ENCODE assay signal across 1 cellular context in the genomic region with DNA sequence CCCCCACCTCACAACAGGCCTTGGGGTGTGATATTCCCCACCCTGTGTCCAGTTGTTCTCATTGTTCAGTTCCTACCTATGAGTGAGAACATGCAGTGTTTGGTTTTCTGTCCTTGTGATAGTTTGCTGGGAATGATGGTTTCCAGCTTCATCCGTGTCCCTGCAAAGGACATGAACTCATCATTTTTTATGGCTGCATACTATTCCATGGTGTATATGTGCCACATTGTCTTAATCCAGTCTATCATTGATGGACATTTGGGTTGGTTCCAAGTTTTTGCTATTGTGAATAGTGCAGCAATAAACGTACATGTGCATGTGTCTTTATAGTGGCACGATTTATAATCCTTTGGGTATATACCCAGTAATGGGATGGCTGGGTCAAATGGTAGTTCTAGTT. TPM values are rescaled to one million over a fixed set of nuclear protein-coding genes. Genes with fewer than 3 reads are reported as not detected.
"Had no signal": no experiment of that assay in that cellular context is flagged by ENCODE, and none has a peak within 500 bp of the region (broad histone marks: within the 10 kb centered on the region; RNA-seq: fewer than 3 reads in every experiment).

No MANE protein-coding gene starts in this region.

RNA-seq across cellular contexts. Expression of gene ADGRV1, which starts 41.7 kb away (rescaled TPM):
- total RNA-seq: G401 had no signal
